In the genomic region with DNA sequence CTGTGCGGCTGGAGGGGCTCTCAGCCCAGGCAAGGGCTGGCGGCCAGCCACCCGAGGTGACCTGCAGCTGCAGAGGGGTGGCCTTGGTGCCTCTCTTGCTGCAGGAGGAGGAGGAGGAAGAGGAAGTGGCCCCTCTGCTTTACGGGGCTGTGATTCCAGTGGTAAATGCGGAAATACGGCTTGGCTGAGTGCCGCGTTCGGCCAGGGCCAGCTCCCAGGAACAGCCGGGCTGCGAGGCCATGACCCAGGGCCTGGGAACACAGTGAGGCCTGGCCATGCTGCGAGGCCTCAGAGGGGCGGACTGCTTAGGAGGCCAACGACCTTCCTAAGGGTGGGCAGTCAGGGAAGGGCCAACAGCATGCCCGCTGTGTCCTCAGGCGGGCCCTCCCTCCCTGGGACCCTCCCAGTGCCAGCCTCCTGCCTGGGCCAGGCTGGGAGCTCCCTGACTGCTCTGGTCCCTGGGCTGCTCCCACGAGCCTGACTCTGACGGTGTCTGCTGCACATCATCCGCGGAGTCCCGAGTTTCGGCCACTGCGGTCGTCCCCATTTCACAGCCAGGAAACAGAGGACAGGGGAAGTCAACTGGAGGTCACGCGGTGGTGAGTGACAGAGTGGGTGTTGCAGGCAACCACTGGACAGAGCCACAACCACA, we compare ENCODE assay signal across 1 cellular context.
TF ChIP-seq lines count a peak whose summit lies in the region.

No MANE protein-coding gene starts in this region.

TF ChIP-seq in HepG2, 621 proteins besides CTCF, POLR2A, EP300 and RAD21 (continued from another document and continues in another):
- TF ChIP-seq, protein P1, sequence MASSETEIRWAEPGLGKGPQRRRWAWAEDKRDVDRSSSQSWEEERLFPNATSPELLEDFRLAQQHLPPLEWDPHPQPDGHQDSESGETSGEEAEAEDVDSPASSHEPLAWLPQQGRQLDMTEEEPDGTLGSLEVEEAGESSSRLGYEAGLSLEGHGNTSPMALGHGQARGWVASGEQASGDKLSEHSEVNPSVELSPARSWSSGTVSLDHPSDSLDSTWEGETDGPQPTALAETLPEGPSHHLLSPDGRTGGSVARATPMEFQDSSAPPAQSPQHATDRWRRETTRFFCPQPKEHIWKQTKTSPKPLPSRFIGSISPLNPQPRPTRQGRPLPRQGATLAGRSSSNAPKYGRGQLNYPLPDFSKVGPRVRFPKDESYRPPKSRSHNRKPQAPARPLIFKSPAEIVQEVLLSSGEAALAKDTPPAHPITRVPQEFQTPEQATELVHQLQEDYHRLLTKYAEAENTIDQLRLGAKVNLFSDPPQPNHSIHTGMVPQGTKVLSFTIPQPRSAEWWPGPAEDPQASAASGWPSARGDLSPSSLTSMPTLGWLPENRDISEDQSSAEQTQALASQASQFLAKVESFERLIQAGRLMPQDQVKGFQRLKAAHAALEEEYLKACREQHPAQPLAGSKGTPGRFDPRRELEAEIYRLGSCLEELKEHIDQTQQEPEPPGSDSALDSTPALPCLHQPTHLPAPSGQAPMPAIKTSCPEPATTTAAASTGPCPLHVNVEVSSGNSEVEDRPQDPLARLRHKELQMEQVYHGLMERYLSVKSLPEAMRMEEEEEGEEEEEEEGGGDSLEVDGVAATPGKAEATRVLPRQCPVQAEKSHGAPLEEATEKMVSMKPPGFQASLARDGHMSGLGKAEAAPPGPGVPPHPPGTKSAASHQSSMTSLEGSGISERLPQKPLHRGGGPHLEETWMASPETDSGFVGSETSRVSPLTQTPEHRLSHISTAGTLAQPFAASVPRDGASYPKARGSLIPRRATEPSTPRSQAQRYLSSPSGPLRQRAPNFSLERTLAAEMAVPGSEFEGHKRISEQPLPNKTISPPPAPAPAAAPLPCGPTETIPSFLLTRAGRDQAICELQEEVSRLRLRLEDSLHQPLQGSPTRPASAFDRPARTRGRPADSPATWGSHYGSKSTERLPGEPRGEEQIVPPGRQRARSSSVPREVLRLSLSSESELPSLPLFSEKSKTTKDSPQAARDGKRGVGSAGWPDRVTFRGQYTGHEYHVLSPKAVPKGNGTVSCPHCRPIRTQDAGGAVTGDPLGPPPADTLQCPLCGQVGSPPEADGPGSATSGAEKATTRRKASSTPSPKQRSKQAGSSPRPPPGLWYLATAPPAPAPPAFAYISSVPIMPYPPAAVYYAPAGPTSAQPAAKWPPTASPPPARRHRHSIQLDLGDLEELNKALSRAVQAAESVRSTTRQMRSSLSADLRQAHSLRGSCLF (CRISPR knock-in tag; IDR thresholded peaks at IDR 0.05; ENCODE audit: borderline replicate concordance): no peak
- TF ChIP-seq ZNF660 (CRISPR knock-in tag; IDR thresholded peaks at IDR 0.05; ENCODE audit: borderline replicate concordance, low read depth): no peak
- TF ChIP-seq, protein P2, sequence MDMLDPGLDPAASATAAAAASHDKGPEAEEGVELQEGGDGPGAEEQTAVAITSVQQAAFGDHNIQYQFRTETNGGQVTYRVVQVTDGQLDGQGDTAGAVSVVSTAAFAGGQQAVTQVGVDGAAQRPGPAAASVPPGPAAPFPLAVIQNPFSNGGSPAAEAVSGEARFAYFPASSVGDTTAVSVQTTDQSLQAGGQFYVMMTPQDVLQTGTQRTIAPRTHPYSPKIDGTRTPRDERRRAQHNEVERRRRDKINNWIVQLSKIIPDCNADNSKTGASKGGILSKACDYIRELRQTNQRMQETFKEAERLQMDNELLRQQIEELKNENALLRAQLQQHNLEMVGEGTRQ (IDR thresholded peaks at IDR 0.05; ENCODE audit: low read depth, low read length): no peak
- TF ChIP-seq, protein P2 (CRISPR knock-in tag; IDR thresholded peaks at IDR 0.05; ENCODE audit: borderline replicate concordance): no peak
- TF ChIP-seq NBN (conservative IDR thresholded peaks at IDR 0.05): no peak
- 0 out of 2 replicates have a peak, but pooled peaks have one; percentile 65 for TF ChIP-seq ZNF296 (CRISPR knock-in tag; conservative IDR thresholded peaks at IDR 0.05)
- TF ChIP-seq ZFP41 (CRISPR knock-in tag; IDR thresholded peaks at IDR 0.05; ENCODE audit: borderline replicate concordance): no peak
- peak; percentile 23; the same call in 1 of the 2 replicates for TF ChIP-seq HBP1 (CRISPR knock-in tag; IDR thresholded peaks at IDR 0.05; ENCODE audit: low read depth)
- TF ChIP-seq HNF4G (IDR thresholded peaks at IDR 0.05; ENCODE audit: borderline replicate concordance, low read depth, low read length): no peak
- TF ChIP-seq HNF4G (CRISPR knock-in tag; IDR thresholded peaks at IDR 0.05; ENCODE audit: borderline replicate concordance, low read depth): no peak
- TF ChIP-seq JARID2 (CRISPR knock-in tag; IDR thresholded peaks at IDR 0.05; ENCODE audit: insufficient replicate concordance): no peak
- TF ChIP-seq MYC (CRISPR knock-in tag; IDR thresholded peaks at IDR 0.05; ENCODE audit: borderline replicate concordance): no peak
- TF ChIP-seq MIER3 (CRISPR knock-in tag; IDR thresholded peaks at IDR 0.05; ENCODE audit: borderline replicate concordance): no peak
- peak; percentile 31; the same call in 1 of the 2 replicates for TF ChIP-seq THRA (CRISPR knock-in tag; IDR thresholded peaks at IDR 0.05; ENCODE audit: borderline replicate concordance)
- 0 out of 2 replicates have a peak, but pooled peaks have one; percentile 16 for TF ChIP-seq GATAD2A (CRISPR knock-in tag; IDR thresholded peaks at IDR 0.05)
- TF ChIP-seq SRSF9 (IDR thresholded peaks at IDR 0.05; ENCODE audit: borderline replicate concordance, insufficient read depth, low read depth, low read length, poor library complexity, severe bottlenecking): no peak
- TF ChIP-seq POLR2AphosphoS5 (IDR thresholded peaks at IDR 0.05; ENCODE audit: low read depth, low read length): no peak
- no peak for TF ChIP-seq ZEB1 (IDR thresholded peaks at IDR 0.05; ENCODE audit: insufficient replicate concordance, low read depth)
- TF ChIP-seq KAT8 (CRISPR knock-in tag; IDR thresholded peaks at IDR 0.05): 0 out of 2 replicates have a peak, but pooled peaks have one; percentile 37
- no peak for TF ChIP-seq SMAD9 (CRISPR knock-in tag; IDR thresholded peaks at IDR 0.05)
- no peak for TF ChIP-seq SIN3A (IDR thresholded peaks at IDR 0.05; ENCODE audit: borderline replicate concordance, low read depth, low read length)
- 0 out of 2 replicates have a peak, but pooled peaks have one; percentile 37 for TF ChIP-seq ESRRA (CRISPR knock-in tag; IDR thresholded peaks at IDR 0.05; ENCODE audit: low read depth)
- no peak for TF ChIP-seq KLF13 (CRISPR knock-in tag; IDR thresholded peaks at IDR 0.05)
- TF ChIP-seq ZNF607 (CRISPR knock-in tag; IDR thresholded peaks at IDR 0.05; ENCODE audit: borderline replicate concordance): 0 out of 2 replicates have a peak, but pooled peaks have one; percentile 29
- no peak for TF ChIP-seq HNF1B (CRISPR knock-in tag; IDR thresholded peaks at IDR 0.05)
- TF ChIP-seq ZNF672 (CRISPR knock-in tag; IDR thresholded peaks at IDR 0.05): no peak
- no peak for TF ChIP-seq RFX1 (IDR thresholded peaks at IDR 0.05)
- TF ChIP-seq SAP130 (CRISPR knock-in tag; IDR thresholded peaks at IDR 0.05; ENCODE audit: low read depth): peak; percentile 50
- no peak for TF ChIP-seq HDAC6 (IDR thresholded peaks at IDR 0.05; ENCODE audit: low read depth, low read length)
- TF ChIP-seq, protein P3, sequence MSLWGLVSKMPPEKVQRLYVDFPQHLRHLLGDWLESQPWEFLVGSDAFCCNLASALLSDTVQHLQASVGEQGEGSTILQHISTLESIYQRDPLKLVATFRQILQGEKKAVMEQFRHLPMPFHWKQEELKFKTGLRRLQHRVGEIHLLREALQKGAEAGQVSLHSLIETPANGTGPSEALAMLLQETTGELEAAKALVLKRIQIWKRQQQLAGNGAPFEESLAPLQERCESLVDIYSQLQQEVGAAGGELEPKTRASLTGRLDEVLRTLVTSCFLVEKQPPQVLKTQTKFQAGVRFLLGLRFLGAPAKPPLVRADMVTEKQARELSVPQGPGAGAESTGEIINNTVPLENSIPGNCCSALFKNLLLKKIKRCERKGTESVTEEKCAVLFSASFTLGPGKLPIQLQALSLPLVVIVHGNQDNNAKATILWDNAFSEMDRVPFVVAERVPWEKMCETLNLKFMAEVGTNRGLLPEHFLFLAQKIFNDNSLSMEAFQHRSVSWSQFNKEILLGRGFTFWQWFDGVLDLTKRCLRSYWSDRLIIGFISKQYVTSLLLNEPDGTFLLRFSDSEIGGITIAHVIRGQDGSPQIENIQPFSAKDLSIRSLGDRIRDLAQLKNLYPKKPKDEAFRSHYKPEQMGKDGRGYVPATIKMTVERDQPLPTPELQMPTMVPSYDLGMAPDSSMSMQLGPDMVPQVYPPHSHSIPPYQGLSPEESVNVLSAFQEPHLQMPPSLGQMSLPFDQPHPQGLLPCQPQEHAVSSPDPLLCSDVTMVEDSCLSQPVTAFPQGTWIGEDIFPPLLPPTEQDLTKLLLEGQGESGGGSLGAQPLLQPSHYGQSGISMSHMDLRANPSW (CRISPR knock-in tag; IDR thresholded peaks at IDR 0.05; ENCODE audit: borderline replicate concordance): no peak
- TF ChIP-seq IKZF5 (CRISPR knock-in tag; IDR thresholded peaks at IDR 0.05): no peak
- TF ChIP-seq KLF12 (CRISPR knock-in tag; IDR thresholded peaks at IDR 0.05; ENCODE audit: borderline replicate concordance): no peak
- TF ChIP-seq SETDB1 (CRISPR knock-in tag; IDR thresholded peaks at IDR 0.05; ENCODE audit: borderline replicate concordance): no peak
- TF ChIP-seq ELF1 (CRISPR knock-in tag; IDR thresholded peaks at IDR 0.05): peak; percentile 77
